In the genomic region with DNA sequence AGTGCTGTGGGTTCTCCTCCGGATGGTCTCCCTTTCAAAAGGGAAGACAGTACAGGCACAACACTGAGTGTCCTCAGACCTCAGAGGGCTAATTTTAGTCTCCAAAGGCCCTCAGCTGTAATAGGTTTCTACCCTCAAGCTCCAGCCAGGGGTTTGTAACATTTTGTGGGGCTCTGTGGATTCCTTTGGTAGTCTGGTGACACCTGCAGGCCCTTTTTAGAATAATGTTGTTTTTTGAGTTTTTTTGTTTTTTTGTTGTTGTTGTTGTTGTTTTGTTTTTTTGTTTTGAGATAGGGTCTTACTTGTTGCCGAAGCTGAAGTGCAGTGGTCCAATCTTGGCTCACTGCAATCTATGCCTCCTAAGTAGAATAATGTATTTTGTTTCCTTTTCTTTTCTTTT, we compare ENCODE assay signal across 10 cellular contexts. TPM values are rescaled to one million over a fixed set of nuclear protein-coding genes. Genes with fewer than 3 reads are reported as not detected.
DNase-seq lines count a peak whose midpoint lies in the region; ATAC-seq, FAIRE-seq and TF ChIP-seq lines count a peak whose summit lies in the region.
"Had no signal": no experiment of that assay in that cellular context is flagged by ENCODE, and none has a peak within 500 bp of the region (broad histone marks: within the 10 kb centered on the region; RNA-seq: fewer than 3 reads in every experiment).

No MANE protein-coding gene starts in this region.

- no peak overlapping the region for H3K27ac ChIP-seq in H1 (ENCODE audit: low read depth, low read length)

- H3K4me2 ChIP-seq in H1 (ENCODE audit: insufficient read depth in 1 of 2, low read depth in 2 of 2, low read length in 2 of 2), result no peak overlapping the region

- H3K79me1 ChIP-seq in H1 (ENCODE audit: low read depth, low read length), result peaks cover 3% of the 10 kb centered on the region; the same call in 1 of the 2 replicates

- H3K27me3 Mint-ChIP-seq in neural crest cell (ENCODE audit: low read depth), result no peaks in the 10 kb centered on the region
- H3K27me3 Mint-ChIP-seq: IgD-negative memory B cell had no signal

- peaks cover 2 to 8% of the 10 kb centered on the region in 2 experiments for H4K20me1 ChIP-seq in H1 (replicated peaks in 1 of 2; ENCODE audit: control insufficient read depth in 1 of 2, insufficient read depth in 2 of 2, low read length in 2 of 2)

- POLR2A ChIA-PET in H1 (lab: Charles Lee; ENCODE audit: partially characterized antibody), result interaction anchor here (0.6 kb wide), 1 partner anchor 11 kb away, joined by 3 read pairs; no protein-coding TSS in a partner anchor

- FAIRE-seq in H1 (lab: Jason Lieb, UNC), result no peak

- peaks cover 0 to 23% (median 10%) of the 10 kb centered on the region in 4 experiments; a peak in 5 of 8 replicates for H3K36me3 ChIP-seq in H1 (ENCODE audit: control insufficient read depth in 2 of 4, insufficient read depth in 4 of 4, low read length in 3 of 4)
- peaks cover 6% of the 10 kb centered on the region; the same call in 1 of the 2 replicates for H3K36me3 ChIP-seq in MG63

- no peaks in the 10 kb centered on the region for H3K4me1 Mint-ChIP-seq in neural crest cell

- H2BK15ac ChIP-seq in H1 (ENCODE audit: low read length), result no peak overlapping the region

- no peak overlapping the region for H4K8ac ChIP-seq in H1 (ENCODE audit: extremely low read depth, insufficient read depth, low read length)

- H3K27me3 ChIP-seq in H1 (replicated peaks in 1 of 4; ENCODE audit: control insufficient read depth in 3 of 4, extremely low read depth in 1 of 4, insufficient read depth in 3 of 4, low read length in 3 of 4), result no peaks in the 10 kb centered on the region
- no peaks in the 10 kb centered on the region for H3K27me3 ChIP-seq in MG63

- H2BK12ac ChIP-seq in H1 (ENCODE audit: low read depth, low read length), result no peak overlapping the region

- H2BK5ac ChIP-seq in H1 (ENCODE audit: low read depth, low read length), result no peak overlapping the region

- H2AFZ ChIP-seq in H1 (ENCODE audit: low read length), result no peak overlapping the region

- no peak overlapping the region for H4K5ac ChIP-seq in H1 (ENCODE audit: insufficient read length, low read depth, low read length)

- no peaks in the 10 kb centered on the region for H3K79me2 ChIP-seq in H1 (ENCODE audit: control insufficient read depth in 1 of 2, insufficient read depth in 2 of 2, low read length in 2 of 2)

- H3K4ac ChIP-seq in H1 (replicated peaks; ENCODE audit: insufficient read length, low read depth, low read length), result no peak overlapping the region

- no peak for TF ChIP-seq POLR2A in NB4 (IDR thresholded peaks at IDR 0.05; ENCODE audit: extremely low read depth, insufficient read length)
- no peak for TF ChIP-seq POLR2A in H1 (IDR thresholded peaks at IDR 0.05; ENCODE audit: control extremely low read depth in 1 of 2, low read depth in 2 of 2, low read length in 2 of 2)

- CTCF ChIA-PET in H1 (lab: Charles Lee; ENCODE audit: partially characterized antibody), result interaction anchor here (0.6 to 2.9 kb wide), 22 partner anchors 11 to 331 kb away, joined by 3 to 20 read pairs (median 4); no protein-coding TSS in a partner anchor

- TF ChIP-seq EP300 in H1 (IDR thresholded peaks at IDR 0.05; ENCODE audit: borderline replicate concordance in 1 of 2, low read depth in 2 of 2, low read length in 2 of 2), result no peak

- no peak overlapping the region for H2BK20ac ChIP-seq in H1 (ENCODE audit: low read length)

- 89% methylated on average over 2 of the region's 2 CpGs; no CpG with 5 or more reads in 1 of the 2 experiments for WGBS in H1 (ENCODE audit: extremely low coverage in 1 of 2, insufficient coverage in 1 of 2, insufficient read length in 1 of 2, insufficient replicate concordance in 2 of 2, low coverage in 1 of 2, low lambda C conversion rate in 2 of 2, missing lambda C conversion rate in 1 of 2), 2 experiments

- no peak overlapping the region for H3K9ac ChIP-seq in H1 (replicated peaks in 1 of 4; ENCODE audit: extremely low read depth in 1 of 4, low read depth in 3 of 4, low read length in 3 of 4)

- H3K18ac ChIP-seq in H1 (ENCODE audit: extremely low read depth, low read length), result no peak overlapping the region

- no peak overlapping the region for H3K4me3 ChIP-seq in NB4 (ENCODE audit: low read depth, low read length)
- no peak overlapping the region for H3K4me3 ChIP-seq in H1 (ENCODE audit: extremely low read depth in 1 of 4, insufficient read depth in 2 of 4, low read depth in 3 of 4, low read length in 4 of 4)
- H3K4me3 ChIP-seq in MG63, result no peak overlapping the region

- no peaks in the 10 kb centered on the region for H3K9me3 ChIP-seq in H1 (ENCODE audit: insufficient read depth in 2 of 2, low read depth in 1 of 2, low read length in 1 of 2)
- no peaks in the 10 kb centered on the region for H3K9me3 ChIP-seq in MG63

- H3K4me1 ChIP-seq in H1 (replicated peaks in 1 of 4; ENCODE audit: control insufficient read depth in 3 of 4, insufficient read depth in 4 of 4, low read length in 3 of 4), result no peaks in the 10 kb centered on the region

- TF ChIP-seq CTCF in NB4 (IDR thresholded peaks at IDR 0.05; ENCODE audit: low read depth, low read length), result no peak
- TF ChIP-seq CTCF in H1 (IDR thresholded peaks at IDR 0.05; ENCODE audit: control extremely low read depth in 1 of 3, insufficient read depth in 1 of 3, low read depth in 1 of 3, low read length in 3 of 3), result peak in 2 of 3 experiments; percentile 34 to 51; a peak in 3 of 4 replicates
- peak; percentile 63 for TF ChIP-seq CTCF in neural crest cell (conservative IDR thresholded peaks at IDR 0.05)

- no peaks in the 10 kb centered on the region for H3K9me3 Mint-ChIP-seq in neural crest cell
- H3K9me3 Mint-ChIP-seq: IgD-negative memory B cell had no signal

- no peak overlapping the region for H2BK120ac ChIP-seq in H1 (replicated peaks; ENCODE audit: low read depth, low read length)

- no peak overlapping the region for H2AK5ac ChIP-seq in H1 (ENCODE audit: low read depth, low read length)

- peak overlapping the region; percentile 8 for H3K27ac Mint-ChIP-seq in neural crest cell (ENCODE audit: unreplicated experiment)
- H3K27ac Mint-ChIP-seq: IgD-negative memory B cell had no signal

- H3K4me3 Mint-ChIP-seq in neural crest cell, result no peak overlapping the region
- H3K4me3 Mint-ChIP-seq: IgD-negative memory B cell had no signal

- peak; percentile 18 for DNase-seq in EL
- peak; percentile 34 for DNase-seq in NB4 (ENCODE audit: low read depth)
- no peak for DNase-seq in H1 (ENCODE audit: low read depth in 1 of 2, low spot score in 2 of 2)
- no peak for DNase-seq in neural crest cell (ENCODE audit: low read depth, low spot score)
- no peak for DNase-seq in amniotic stem cell (lab: John Stamatoyannopoulos, UW)
- no peak for DNase-seq in MG63
- DNase-seq: activated CD4-positive, alpha-beta T cell treated with anti-CD3 and anti-CD28 coated beads, Interleukin-2, amount 50 U/mL, for 48 hours had no signal

- H3K23me2 ChIP-seq in H1 (ENCODE audit: low read depth, low read length), result no peaks in the 10 kb centered on the region

- H3K36me3 Mint-ChIP-seq in neural crest cell (ENCODE audit: low read depth), result peaks cover 6% of the 10 kb centered on the region
- H3K36me3 Mint-ChIP-seq: IgD-negative memory B cell had no signal

- no peak overlapping the region for H3K14ac ChIP-seq in H1 (ENCODE audit: insufficient read length)

- H3K56ac ChIP-seq in H1 (replicated peaks; ENCODE audit: insufficient read length, low read depth, low read length), result no peak overlapping the region

- no peak for ATAC-seq in GM18498 (IDR thresholded peaks at IDR 0.05; ENCODE audit: unreplicated experiment)
- no peak for ATAC-seq in HG02840 (IDR thresholded peaks at IDR 0.05; ENCODE audit: low FRiP score, unreplicated experiment)

- TF ChIP-seq RAD21 in H1 (IDR thresholded peaks at IDR 0.05 in 1 of 2, conservative IDR thresholded peaks at IDR 0.05 in 1 of 2; ENCODE audit: low read depth in 2 of 2, low read length in 2 of 2), result peak; percentile 62 to 67

- no peak overlapping the region for H4K91ac ChIP-seq in H1 (replicated peaks; ENCODE audit: insufficient read length, low read length)

- H3K23ac ChIP-seq in H1 (ENCODE audit: insufficient read length), result no peak overlapping the region

TF ChIP-seq in H1, 55 proteins besides CTCF, POLR2A, EP300 and RAD21 (continues in another document):
- TF ChIP-seq GABPA (IDR thresholded peaks at IDR 0.05; ENCODE audit: borderline replicate concordance, insufficient read depth, low read length), result no peak
- no peak for TF ChIP-seq JUN (IDR thresholded peaks at IDR 0.05; ENCODE audit: low read depth, low read length)
- no peak for TF ChIP-seq SP4 (IDR thresholded peaks at IDR 0.05; ENCODE audit: low read length)
- TF ChIP-seq SIRT6 (IDR thresholded peaks at IDR 0.05; ENCODE audit: low read length), result no peak
- no peak for TF ChIP-seq SAP30 (IDR thresholded peaks at IDR 0.05; ENCODE audit: insufficient read depth, insufficient replicate concordance, low read length)
- TF ChIP-seq KDM4A (IDR thresholded peaks at IDR 0.05; ENCODE audit: low read depth, low read length, severe bottlenecking), result no peak
- no peak for TF ChIP-seq NRF1 (IDR thresholded peaks at IDR 0.05; ENCODE audit: low read depth, low read length)

RNA-seq across cellular contexts. Expression of a gene that starts 15.0 kb away (rescaled TPM):
- 27.1 and 27.9 TPM in 2 replicates for total RNA-seq in H1 (2021; fragmentation: NEBNext Ultra II Directional; extraction: Animal tissue kit (Norgen Biotek cat#: 25700))
- polyA plus RNA-seq in H1 (2011; rRNA removed), result 8.2 and 14.2 TPM in 2 replicates
- polyA plus RNA-seq in H1 (2011; cell fraction: cytosol; rRNA removed), result 4.4 TPM
- polyA plus RNA-seq in H1 (2011; cell fraction: nucleus; rRNA removed), result 24.5 TPM
- 11.3 to 20.5 TPM (median 17.5 TPM) in 4 replicates for polyA plus RNA-seq in H1 (2012, experiment 1 of 2)
- 17.2 TPM for polyA plus RNA-seq in H1 (2012, experiment 2 of 2)
- 24.4 TPM for polyA plus RNA-seq in H1 (2013, experiment 1 of 2)
- 26.3 TPM for polyA plus RNA-seq in H1 (2013, experiment 2 of 2)
- 6.7 and 6.9 TPM in 2 replicates for polyA minus RNA-seq in H1 (2011; rRNA and poly(A)+ RNA removed)
- 12.9 TPM for polyA minus RNA-seq in H1 (2011; cell fraction: cytosol; rRNA and poly(A)+ RNA removed)
- polyA minus RNA-seq in H1 (2011; cell fraction: nucleus; rRNA and poly(A)+ RNA removed), result 20.1 TPM
- total RNA-seq in neural crest cell, result 40.7 and 41.4 TPM in 2 replicates
- 5.7 and 8.8 TPM in 2 replicates for total RNA-seq in MG63 (2014; rRNA removed; shearing (Covaris generic); ENCODE audit: low replicate concordance)

RNA-seq across cellular contexts. Expression of a gene that starts 34.5 kb away (rescaled TPM):
- 12.4 and 12.8 TPM in 2 replicates for total RNA-seq in H1 (2021; fragmentation: NEBNext Ultra II Directional; extraction: Animal tissue kit (Norgen Biotek cat#: 25700))
- polyA plus RNA-seq in H1 (2011; rRNA removed), result 5.1 and 7.8 TPM in 2 replicates
- polyA plus RNA-seq in H1 (2011; cell fraction: cytosol; rRNA removed), result 7.7 TPM
- 4.5 TPM for polyA plus RNA-seq in H1 (2011; cell fraction: nucleus; rRNA removed)
- 7.0 to 8.1 TPM (median 7.4 TPM) in 4 replicates for polyA plus RNA-seq in H1 (2012, experiment 1 of 2)
- 8.2 TPM for polyA plus RNA-seq in H1 (2012, experiment 2 of 2)
- polyA plus RNA-seq in H1 (2013, experiment 1 of 2), result 11.5 TPM
- polyA plus RNA-seq in H1 (2013, experiment 2 of 2), result 11.5 TPM
- polyA minus RNA-seq in H1 (2011; rRNA and poly(A)+ RNA removed), result 4.5 and 4.8 TPM in 2 replicates
- 5.8 TPM for polyA minus RNA-seq in H1 (2011; cell fraction: cytosol; rRNA and poly(A)+ RNA removed)
- polyA minus RNA-seq in H1 (2011; cell fraction: nucleus; rRNA and poly(A)+ RNA removed), result 5.3 TPM
- 13.3 and 13.5 TPM in 2 replicates for total RNA-seq in neural crest cell
- total RNA-seq in MG63 (2014; rRNA removed; shearing (Covaris generic); ENCODE audit: low replicate concordance), result 16.6 and 23.9 TPM in 2 replicates

Comparison
In these comparisons a context has a peak if more than half of its experiments do, and no peak if none do; other contexts are left out.
1. DNase-seq: peak in EL (single experiment) and NB4 (single experiment); none in H1 (0 of 2), neural crest cell (single experiment), amniotic stem cell (single experiment) and MG63 (single experiment).